1 cellular context compared by ENCODE assay signal in genomic region chr5:150066436-150066835, GRCh38.
TF ChIP-seq lines count a peak whose summit lies in the region.

No MANE protein-coding gene starts in this region.

TF ChIP-seq in GM23338, 12 proteins besides CTCF, POLR2A, EP300 and RAD21 (continued from another document):
- TF ChIP-seq, protein P1, sequence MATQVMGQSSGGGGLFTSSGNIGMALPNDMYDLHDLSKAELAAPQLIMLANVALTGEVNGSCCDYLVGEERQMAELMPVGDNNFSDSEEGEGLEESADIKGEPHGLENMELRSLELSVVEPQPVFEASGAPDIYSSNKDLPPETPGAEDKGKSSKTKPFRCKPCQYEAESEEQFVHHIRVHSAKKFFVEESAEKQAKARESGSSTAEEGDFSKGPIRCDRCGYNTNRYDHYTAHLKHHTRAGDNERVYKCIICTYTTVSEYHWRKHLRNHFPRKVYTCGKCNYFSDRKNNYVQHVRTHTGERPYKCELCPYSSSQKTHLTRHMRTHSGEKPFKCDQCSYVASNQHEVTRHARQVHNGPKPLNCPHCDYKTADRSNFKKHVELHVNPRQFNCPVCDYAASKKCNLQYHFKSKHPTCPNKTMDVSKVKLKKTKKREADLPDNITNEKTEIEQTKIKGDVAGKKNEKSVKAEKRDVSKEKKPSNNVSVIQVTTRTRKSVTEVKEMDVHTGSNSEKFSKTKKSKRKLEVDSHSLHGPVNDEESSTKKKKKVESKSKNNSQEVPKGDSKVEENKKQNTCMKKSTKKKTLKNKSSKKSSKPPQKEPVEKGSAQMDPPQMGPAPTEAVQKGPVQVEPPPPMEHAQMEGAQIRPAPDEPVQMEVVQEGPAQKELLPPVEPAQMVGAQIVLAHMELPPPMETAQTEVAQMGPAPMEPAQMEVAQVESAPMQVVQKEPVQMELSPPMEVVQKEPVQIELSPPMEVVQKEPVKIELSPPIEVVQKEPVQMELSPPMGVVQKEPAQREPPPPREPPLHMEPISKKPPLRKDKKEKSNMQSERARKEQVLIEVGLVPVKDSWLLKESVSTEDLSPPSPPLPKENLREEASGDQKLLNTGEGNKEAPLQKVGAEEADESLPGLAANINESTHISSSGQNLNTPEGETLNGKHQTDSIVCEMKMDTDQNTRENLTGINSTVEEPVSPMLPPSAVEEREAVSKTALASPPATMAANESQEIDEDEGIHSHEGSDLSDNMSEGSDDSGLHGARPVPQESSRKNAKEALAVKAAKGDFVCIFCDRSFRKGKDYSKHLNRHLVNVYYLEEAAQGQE (IDR thresholded peaks at IDR 0.05; ENCODE audit: unreplicated experiment), result no peak
- TF ChIP-seq NANOG (IDR thresholded peaks at IDR 0.05; ENCODE audit: borderline replicate concordance) (no peak), ZNF114 (CRISPR knock-in tag; IDR thresholded peaks at IDR 0.05) (no peak), ETS1 (IDR thresholded peaks at IDR 0.05) (no peak), EZH2 (IDR thresholded peaks at IDR 0.05; ENCODE audit: low read depth, unreplicated experiment) (no peak), JUNB (IDR thresholded peaks at IDR 0.05; ENCODE audit: unreplicated experiment) (no peak), CREB1 (CRISPR knock-in tag; IDR thresholded peaks at IDR 0.05; ENCODE audit: low read depth) (no peak)
- TF ChIP-seq, protein P2, sequence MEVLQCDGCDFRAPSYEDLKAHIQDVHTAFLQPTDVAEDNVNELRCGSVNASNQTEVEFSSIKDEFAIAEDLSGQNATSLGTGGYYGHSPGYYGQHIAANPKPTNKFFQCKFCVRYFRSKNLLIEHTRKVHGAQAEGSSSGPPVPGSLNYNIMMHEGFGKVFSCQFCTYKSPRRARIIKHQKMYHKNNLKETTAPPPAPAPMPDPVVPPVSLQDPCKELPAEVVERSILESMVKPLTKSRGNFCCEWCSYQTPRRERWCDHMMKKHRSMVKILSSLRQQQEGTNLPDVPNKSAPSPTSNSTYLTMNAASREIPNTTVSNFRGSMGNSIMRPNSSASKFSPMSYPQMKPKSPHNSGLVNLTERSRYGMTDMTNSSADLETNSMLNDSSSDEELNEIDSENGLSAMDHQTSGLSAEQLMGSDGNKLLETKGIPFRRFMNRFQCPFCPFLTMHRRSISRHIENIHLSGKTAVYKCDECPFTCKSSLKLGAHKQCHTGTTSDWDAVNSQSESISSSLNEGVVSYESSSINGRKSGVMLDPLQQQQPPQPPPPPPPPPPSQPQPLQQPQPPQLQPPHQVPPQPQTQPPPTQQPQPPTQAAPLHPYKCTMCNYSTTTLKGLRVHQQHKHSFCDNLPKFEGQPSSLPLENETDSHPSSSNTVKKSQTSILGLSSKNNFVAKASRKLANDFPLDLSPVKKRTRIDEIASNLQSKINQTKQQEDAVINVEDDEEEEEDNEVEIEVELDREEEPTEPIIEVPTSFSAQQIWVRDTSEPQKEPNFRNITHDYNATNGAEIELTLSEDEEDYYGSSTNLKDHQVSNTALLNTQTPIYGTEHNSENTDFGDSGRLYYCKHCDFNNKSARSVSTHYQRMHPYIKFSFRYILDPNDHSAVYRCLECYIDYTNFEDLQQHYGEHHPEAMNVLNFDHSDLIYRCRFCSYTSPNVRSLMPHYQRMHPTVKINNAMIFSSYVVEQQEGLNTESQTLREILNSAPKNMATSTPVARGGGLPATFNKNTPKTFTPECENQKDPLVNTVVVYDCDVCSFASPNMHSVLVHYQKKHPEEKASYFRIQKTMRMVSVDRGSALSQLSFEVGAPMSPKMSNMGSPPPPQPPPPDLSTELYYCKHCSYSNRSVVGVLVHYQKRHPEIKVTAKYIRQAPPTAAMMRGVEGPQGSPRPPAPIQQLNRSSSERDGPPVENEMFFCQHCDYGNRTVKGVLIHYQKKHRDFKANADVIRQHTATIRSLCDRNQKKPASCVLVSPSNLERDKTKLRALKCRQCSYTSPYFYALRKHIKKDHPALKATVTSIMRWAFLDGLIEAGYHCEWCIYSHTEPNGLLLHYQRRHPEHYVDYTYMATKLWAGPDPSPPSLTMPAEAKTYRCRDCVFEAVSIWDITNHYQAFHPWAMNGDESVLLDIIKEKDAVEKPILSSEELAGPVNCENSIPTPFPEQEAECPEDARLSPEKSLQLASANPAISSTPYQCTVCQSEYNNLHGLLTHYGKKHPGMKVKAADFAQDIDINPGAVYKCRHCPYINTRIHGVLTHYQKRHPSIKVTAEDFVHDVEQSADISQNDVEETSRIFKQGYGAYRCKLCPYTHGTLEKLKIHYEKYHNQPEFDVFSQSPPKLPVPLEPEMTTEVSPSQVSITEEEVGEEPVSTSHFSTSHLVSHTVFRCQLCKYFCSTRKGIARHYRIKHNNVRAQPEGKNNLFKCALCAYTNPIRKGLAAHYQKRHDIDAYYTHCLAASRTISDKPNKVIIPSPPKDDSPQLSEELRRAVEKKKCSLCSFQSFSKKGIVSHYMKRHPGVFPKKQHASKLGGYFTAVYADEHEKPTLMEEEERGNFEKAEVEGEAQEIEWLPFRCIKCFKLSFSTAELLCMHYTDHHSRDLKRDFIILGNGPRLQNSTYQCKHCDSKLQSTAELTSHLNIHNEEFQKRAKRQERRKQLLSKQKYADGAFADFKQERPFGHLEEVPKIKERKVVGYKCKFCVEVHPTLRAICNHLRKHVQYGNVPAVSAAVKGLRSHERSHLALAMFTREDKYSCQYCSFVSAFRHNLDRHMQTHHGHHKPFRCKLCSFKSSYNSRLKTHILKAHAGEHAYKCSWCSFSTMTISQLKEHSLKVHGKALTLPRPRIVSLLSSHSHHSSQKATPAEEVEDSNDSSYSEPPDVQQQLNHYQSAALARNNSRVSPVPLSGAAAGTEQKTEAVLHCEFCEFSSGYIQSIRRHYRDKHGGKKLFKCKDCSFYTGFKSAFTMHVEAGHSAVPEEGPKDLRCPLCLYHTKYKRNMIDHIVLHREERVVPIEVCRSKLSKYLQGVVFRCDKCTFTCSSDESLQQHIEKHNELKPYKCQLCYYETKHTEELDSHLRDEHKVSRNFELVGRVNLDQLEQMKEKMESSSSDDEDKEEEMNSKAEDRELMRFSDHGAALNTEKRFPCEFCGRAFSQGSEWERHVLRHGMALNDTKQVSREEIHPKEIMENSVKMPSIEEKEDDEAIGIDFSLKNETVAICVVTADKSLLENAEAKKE (CRISPR knock-in tag; IDR thresholded peaks at IDR 0.05), result no peak
